21 cellular contexts compared by ENCODE assay signal in the genomic region with DNA sequence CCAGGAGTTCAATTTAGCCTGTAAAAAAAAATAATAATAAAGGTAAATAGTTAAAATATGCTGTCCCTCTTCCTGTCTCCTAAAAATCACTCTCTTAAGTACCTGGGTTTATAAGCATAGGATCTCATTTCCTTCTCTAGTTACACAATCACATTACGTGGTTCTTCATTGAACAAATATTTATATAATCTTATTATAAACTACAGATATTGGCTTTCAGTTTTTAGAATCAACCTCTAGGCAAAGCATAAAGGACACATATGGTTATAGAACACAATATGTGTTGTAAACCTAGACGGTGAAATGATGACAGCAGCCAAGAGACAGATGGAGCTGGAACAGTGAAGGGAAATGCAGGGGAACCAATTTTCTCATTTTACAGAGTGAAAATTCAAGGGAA.
A peak's percentile ranks its signal among the peaks of the same experiment; 100 is the strongest.
DNase-seq lines count a peak whose midpoint lies in the region; ATAC-seq and TF ChIP-seq lines count a peak whose summit lies in the region.
"Had no signal": no experiment of that assay in that cellular context is flagged by ENCODE, and none has a peak within 500 bp of the region (broad histone marks: within the 10 kb centered on the region; RNA-seq: fewer than 3 reads in every experiment).

No MANE protein-coding gene starts in this region.

- ATAC-seq in HG02973 (IDR thresholded peaks at IDR 0.05; ENCODE audit: unreplicated experiment), result no peak
- ATAC-seq: activated CD8-positive, alpha-beta T cell treated with anti-CD3 and anti-CD28 coated beads for 36 hours; activated T-helper 17 cell treated with anti-CD3 and anti-CD28 coated beads, Interleukin-2, amount 50 U/mL, for 72 hours; SK-N-SH treated with all-trans-retinoic acid at 6 μM for 48 hours had no signal

- in situ Hi-C loops in G401 (cut with HindIII; ENCODE audit: low sequenced_read_pairs), result no loop called here

- DNase-seq in CD14-positive monocyte (ENCODE audit: low spot score), result no peak
- peak; percentile 47 for DNase-seq in G401 (ENCODE audit: low spot score)
- peak; percentile 26 for DNase-seq in NCI-H446 treated with DMSO at 0.1 percent for 48 hours (lab: John Stamatoyannopoulos, UW)
- peak; percentile 24 for DNase-seq in cerebellum (ENCODE audit: low spot score)
- no peak for DNase-seq in epidermal melanocyte (ENCODE audit: insufficient read length, low spot score)
- no peak for DNase-seq in superior temporal gyrus (ENCODE audit: extremely low spot score)
- DNase-seq: activated CD8-positive, alpha-beta T cell treated with anti-CD3 and anti-CD28 coated beads for 36 hours; colonic mucosa; effector CD8-positive, alpha-beta T cell; head of caudate nucleus; mammary epithelial cell; NCI-H1105 treated with DMSO at 0.1 percent for 48 hours; NCI-H82; nephron progenitor cell; retina; T-helper 2 cell; transverse colon had no signal

- peak overlapping the region in 5 of 7 donors; percentile 1 to 83 (median 71) for H3K27ac Mint-ChIP-seq in CD14-positive monocyte
- H3K27ac Mint-ChIP-seq: activated CD8-positive, alpha-beta T cell treated with anti-CD3 and anti-CD28 coated beads for 36 hours; activated naive CD4-positive, alpha-beta T cell treated with anti-CD3 and anti-CD28 coated beads, Interleukin-2, amount 50 U/mL, for 24 hours; activated T-helper 17 cell treated with anti-CD3 and anti-CD28 coated beads, Interleukin-2, amount 50 U/mL, for 72 hours; nephron progenitor cell had no signal

- no peaks in the 10 kb centered on the region for H3K36me3 Mint-ChIP-seq in CD14-positive monocyte
- H3K36me3 Mint-ChIP-seq: activated naive CD4-positive, alpha-beta T cell treated with anti-CD3 and anti-CD28 coated beads, Interleukin-2, amount 50 U/mL, for 24 hours had no signal

- peaks cover 6 to 19% (median 12%) of the 10 kb centered on the region in 7 donors for H3K9me3 Mint-ChIP-seq in CD14-positive monocyte

- peaks cover 0 to 5% (median 5%) of the 10 kb centered on the region in 3 donors for H3K27me3 Mint-ChIP-seq in CD14-positive monocyte (ENCODE audit: low read depth in 3 of 3)

- H3K4me1 Mint-ChIP-seq in CD14-positive monocyte, result peaks cover 19% of the 10 kb centered on the region
- H3K4me1 Mint-ChIP-seq: activated naive CD4-positive, alpha-beta T cell treated with anti-CD3 and anti-CD28 coated beads, Interleukin-2, amount 50 U/mL, for 24 hours; activated T-helper 17 cell treated with anti-CD3 and anti-CD28 coated beads, Interleukin-2, amount 50 U/mL, for 72 hours; nephron progenitor cell had no signal

- peak overlapping the region in 1 of 2 donors; percentile 54 for H3K4me3 Mint-ChIP-seq in CD14-positive monocyte
- H3K4me3 Mint-ChIP-seq: activated CD8-positive, alpha-beta T cell treated with anti-CD3 and anti-CD28 coated beads for 36 hours; activated naive CD4-positive, alpha-beta T cell treated with anti-CD3 and anti-CD28 coated beads, Interleukin-2, amount 50 U/mL, for 24 hours; activated T-helper 17 cell treated with anti-CD3 and anti-CD28 coated beads, Interleukin-2, amount 50 U/mL, for 72 hours; nephron progenitor cell had no signal

- intact Hi-C loops in CD14-positive monocyte (cut with micrococcal nuclease), result no loop called here

- TF ChIP-seq CTCF in CD14-positive monocyte (IDR thresholded peaks at IDR 0.05), result no peak

Comparison
In these comparisons a context has a peak if more than half of its experiments do, and no peak if none do; other contexts are left out.
1. DNase-seq: peak in G401 (single experiment), NCI-H446 treated with DMSO at 0.1 percent for 48 hours (single experiment) and cerebellum (single experiment); none in CD14-positive monocyte (single experiment), epidermal melanocyte (single experiment) and superior temporal gyrus (single experiment).